In genomic region chr11:62994775-62995174, GRCh38 we compare ENCODE assay signal across 10 cellular contexts. TPM values are rescaled to one million over a fixed set of nuclear protein-coding genes. Genes with fewer than 3 reads are reported as not detected.
"Had no signal": no experiment of that assay in that cellular context is flagged by ENCODE, and none has a peak within 500 bp of the region (broad histone marks: within the 10 kb centered on the region; RNA-seq: fewer than 3 reads in every experiment).

No MANE protein-coding gene starts in this region.

- FAIRE-seq: HepG2 had no signal

- H3K27ac ChIP-seq: GM23248, HL-60 had no signal

- H3K36me3 ChIP-seq: HAP-1 had no signal

- DNase-seq: GM23248, GOT3, H7, KG1 had no signal

- H3K4me3 ChIP-seq: GM23248, HAP-1 had no signal

- H3K4me1 ChIP-seq: HAP-1 had no signal

- H3K9me3 ChIP-seq: HAP-1 had no signal

- H2AFZ ChIP-seq: GM23248 had no signal

- ATAC-seq: HCT116, HepG2 had no signal

RNA-seq across cellular contexts. Expression of gene SLC22A6, which starts 10.0 kb away (rescaled TPM):
- total RNA-seq: GM23248, H4, H7, HepG2, HT1080 had no signal

RNA-seq across cellular contexts. Expression of gene SLC22A8, which starts 20.9 kb away (rescaled TPM):
- total RNA-seq: GM23248, H4, H7, HT1080 had no signal
